20 cellular contexts compared by ENCODE assay signal in genomic region chr18:50388988-50389387, GRCh38.
"Had no signal": no experiment of that assay in that cellular context is flagged by ENCODE, and none has a peak within 500 bp of the region (broad histone marks: within the 10 kb centered on the region; RNA-seq: fewer than 3 reads in every experiment).

No MANE protein-coding gene starts in this region.

- ATAC-seq: heart left ventricle; left colon; mucosa of descending colon; naive thymus-derived CD8-positive, alpha-beta T cell; sciatic nerve; stimulated activated memory B cell treated with anti-CD40 and anti-IgM and Interleukin-4, amounts not matched to agents 10 μg/mL and 1 μg/mL and 100 μg/mL, for 72 hours had no signal

- H3K4me3 ChIP-seq: heart left ventricle, mucosa of descending colon, spleen, tibial artery, upper lobe of left lung, vagina had no signal

- H3K27me3 ChIP-seq: heart left ventricle, spleen, tibial artery, upper lobe of left lung, vagina had no signal

- H3K4me3 Mint-ChIP-seq: dendritic cell treated with granulocyte-macrophage colony-stimulating factor and Interleukin-4, amounts not matched to agents 40 ng/mL and 50 ng/mL, for 4 days; naive thymus-derived CD8-positive, alpha-beta T cell; neural crest cell; stimulated activated memory B cell treated with anti-CD40 and anti-IgM and Interleukin-4, amounts not matched to agents 10 μg/mL and 1 μg/mL and 100 μg/mL, for 72 hours; stimulated activated naive CD8-positive, alpha-beta T cell treated with anti-CD3 and anti-CD28 coated beads, Interleukin-15, Interleukin-2, amounts not matched to agents 100 ng/mL and 50 ng/mL, for 24 hours had no signal

- H3K9ac ChIP-seq: parathyroid adenoma had no signal

- H3K4me1 ChIP-seq: heart left ventricle, parathyroid adenoma, spleen, tibial artery, upper lobe of left lung, vagina had no signal

- H3K9me3 ChIP-seq: heart left ventricle, mucosa of descending colon, spleen, tibial artery, upper lobe of left lung, vagina had no signal

- H3K27me3 Mint-ChIP-seq: dendritic cell treated with granulocyte-macrophage colony-stimulating factor and Interleukin-4, amounts not matched to agents 40 ng/mL and 50 ng/mL, for 4 days; stimulated activated memory B cell treated with anti-CD40 and anti-IgM and Interleukin-4, amounts not matched to agents 10 μg/mL and 1 μg/mL and 100 μg/mL, for 72 hours; stimulated activated naive CD8-positive, alpha-beta T cell treated with anti-CD3 and anti-CD28 coated beads, Interleukin-15, Interleukin-2, amounts not matched to agents 100 ng/mL and 50 ng/mL, for 24 hours had no signal

- DNase-seq: heart left ventricle; hippocampal formation; left colon; mammary epithelial cell; mucosa of descending colon; naive thymus-derived CD8-positive, alpha-beta T cell; nucleus accumbens; spleen; stimulated activated CD4-positive, alpha-beta T cell treated with anti-CD3 and anti-CD28 coated beads, Interleukin-15, amount 100 ng/mL, for 24 hours; stimulated activated CD4-positive, alpha-beta T cell treated with anti-CD3 and anti-CD28 coated beads, Interleukin-1b, Interleukin-23, amount 100 ng/mL, for 48 hours; stimulated activated CD4-positive, alpha-beta T cell treated with anti-CD3 and anti-CD28 coated beads, Interleukin-4, amount 100 ng/mL, for 24 hours; tibial artery; upper lobe of left lung had no signal

- H3K9me3 Mint-ChIP-seq: dendritic cell treated with granulocyte-macrophage colony-stimulating factor and Interleukin-4, amounts not matched to agents 40 ng/mL and 50 ng/mL, for 4 days; neural crest cell; stimulated activated memory B cell treated with anti-CD40 and anti-IgM and Interleukin-4, amounts not matched to agents 10 μg/mL and 1 μg/mL and 100 μg/mL, for 72 hours; stimulated activated naive CD8-positive, alpha-beta T cell treated with anti-CD3 and anti-CD28 coated beads, Interleukin-15, Interleukin-2, amounts not matched to agents 100 ng/mL and 50 ng/mL, for 24 hours had no signal

- H3K36me3 ChIP-seq: heart left ventricle, tibial artery, upper lobe of left lung, vagina had no signal

- H3K4me1 Mint-ChIP-seq: naive thymus-derived CD8-positive, alpha-beta T cell; stimulated activated memory B cell treated with anti-CD40 and anti-IgM and Interleukin-4, amounts not matched to agents 10 μg/mL and 1 μg/mL and 100 μg/mL, for 72 hours had no signal

- H3K27ac ChIP-seq: heart left ventricle, parathyroid adenoma, spleen, tibial artery, upper lobe of left lung, vagina had no signal

- H3K27ac Mint-ChIP-seq: dendritic cell treated with granulocyte-macrophage colony-stimulating factor and Interleukin-4, amounts not matched to agents 40 ng/mL and 50 ng/mL, for 4 days; stimulated activated memory B cell treated with anti-CD40 and anti-IgM and Interleukin-4, amounts not matched to agents 10 μg/mL and 1 μg/mL and 100 μg/mL, for 72 hours; stimulated activated naive CD8-positive, alpha-beta T cell treated with anti-CD3 and anti-CD28 coated beads, Interleukin-15, Interleukin-2, amounts not matched to agents 100 ng/mL and 50 ng/mL, for 24 hours had no signal

- H3K36me3 Mint-ChIP-seq: naive thymus-derived CD8-positive, alpha-beta T cell; stimulated activated memory B cell treated with anti-CD40 and anti-IgM and Interleukin-4, amounts not matched to agents 10 μg/mL and 1 μg/mL and 100 μg/mL, for 72 hours had no signal
